Comparison of ENCODE assay signal across 11 cellular contexts in genomic region chr14:91282954-91283645, GRCh38. TPM values are rescaled to one million over a fixed set of nuclear protein-coding genes. Genes with fewer than 3 reads are reported as not detected.
DNase-seq lines count a peak whose midpoint lies in the region; ATAC-seq and TF ChIP-seq lines count a peak whose summit lies in the region.
"Had no signal": no experiment of that assay in that cellular context is flagged by ENCODE, and none has a peak within 500 bp of the region (broad histone marks: within the 10 kb centered on the region; RNA-seq: fewer than 3 reads in every experiment).

No MANE protein-coding gene starts in this region.

- no TSS peak for BruUV-seq in PC-3 (replicated peaks; lab: Mats Ljungman, UMichigan)

- no peaks in the 10 kb centered on the region for H3K27me3 Mint-ChIP-seq in activated CD4-positive, alpha-beta T cell treated with anti-CD3 and anti-CD28 coated beads, Interleukin-2, amount 10 ng/mL, durations not matched to agents 7 days and 5 days
- no peaks in the 10 kb centered on the region for H3K27me3 Mint-ChIP-seq in dendritic cell treated with granulocyte-macrophage colony-stimulating factor and Interleukin-4, amounts not matched to agents 40 ng/mL and 50 ng/mL, for 4 days

- H3K4me2 ChIP-seq in PC-3 (ENCODE audit: low read length) (peak overlapping the region; percentile 65), smooth muscle cell (peak overlapping the region; percentile 35)

- CTCF ChIA-PET in activated CD4-positive, alpha-beta T cell treated with anti-CD3 and anti-CD28 coated beads, Interleukin-2, amount 10 ng/mL, durations not matched to agents 7 days and 5 days (lab: Charles Lee): interaction anchor here (1.0 to 14.7 kb wide), 2 partner anchors 11 to 108 kb away, joined by 3 to 101 read pairs; no protein-coding TSS in a partner anchor
- CTCF ChIA-PET in PC-3 (lab: Charles Lee): no interaction called here

- H3K9me3 Mint-ChIP-seq in activated CD4-positive, alpha-beta T cell treated with anti-CD3 and anti-CD28 coated beads, Interleukin-2, amount 10 ng/mL, durations not matched to agents 7 days and 5 days: no peaks in the 10 kb centered on the region
- no peaks in the 10 kb centered on the region for H3K9me3 Mint-ChIP-seq in dendritic cell treated with granulocyte-macrophage colony-stimulating factor and Interleukin-4, amounts not matched to agents 40 ng/mL and 50 ng/mL, for 4 days

- TF ChIP-seq CTCF in PC-3 (conservative IDR thresholded peaks at IDR 0.05; ENCODE audit: low read depth, low read length) (no peak), smooth muscle cell (IDR thresholded peaks at IDR 0.05; ENCODE audit: borderline replicate concordance, insufficient read depth, poor library complexity, severe bottlenecking) (no peak), right atrium auricular region (IDR thresholded peaks at IDR 0.05) (no peak)

- WGBS in smooth muscle cell (ENCODE audit: low lambda C conversion rate): 80% methylated on average over 14 of the region's 14 CpGs

- peaks cover 78% of the 10 kb centered on the region for H3K36me3 Mint-ChIP-seq in activated CD4-positive, alpha-beta T cell treated with anti-CD3 and anti-CD28 coated beads, Interleukin-2, amount 10 ng/mL, durations not matched to agents 7 days and 5 days (ENCODE audit: low read depth)
- peaks cover 62% of the 10 kb centered on the region for H3K36me3 Mint-ChIP-seq in dendritic cell treated with granulocyte-macrophage colony-stimulating factor and Interleukin-4, amounts not matched to agents 40 ng/mL and 50 ng/mL, for 4 days (ENCODE audit: low read depth)

- POLR2A ChIA-PET in activated CD4-positive, alpha-beta T cell treated with anti-CD3 and anti-CD28 coated beads, Interleukin-2, amount 10 ng/mL, durations not matched to agents 7 days and 5 days (lab: Charles Lee): no interaction called here
- POLR2A ChIA-PET in PC-3 (lab: Charles Lee; ENCODE audit: unreplicated experiment): no interaction called here

- H2AFZ ChIP-seq in PC-3 (ENCODE audit: low read length): no peak overlapping the region
- peak overlapping the region; percentile 46 for H2AFZ ChIP-seq in smooth muscle cell (ENCODE audit: low read depth)

- H3F3A ChIP-seq in PC-3 (ENCODE audit: low read length, unreplicated experiment): no peaks in the 10 kb centered on the region
- H3F3A ChIP-seq in smooth muscle cell (ENCODE audit: low read depth): peaks cover 17% of the 10 kb centered on the region

- H3K4me1 ChIP-seq in PC-3 (ENCODE audit: insufficient read depth, low read length) (peaks cover 37% of the 10 kb centered on the region), smooth muscle cell (ENCODE audit: low read depth) (no peaks in the 10 kb centered on the region), right atrium auricular region (peaks cover 0 to 25% of the 10 kb centered on the region in 2 donors)

- DNase-seq in activated CD4-positive, alpha-beta T cell treated with anti-CD3 and anti-CD28 coated beads, Interleukin-2, amount 10 ng/mL, durations not matched to agents 7 days and 5 days: no peak
- no peak for DNase-seq in activated CD4-positive, alpha-beta T cell treated with anti-CD3 and anti-CD28 coated beads, Interleukin-2, amount 50 U/mL, for 48 hours
- no peak for DNase-seq in PC-3
- no peak for DNase-seq in smooth muscle cell (lab: John Stamatoyannopoulos, UW; ENCODE audit: unreplicated experiment)
- DNase-seq in right atrium auricular region (ENCODE audit: low spot score): no peak
- DNase-seq in occipital lobe (lab: John Stamatoyannopoulos, UW): no peak
- DNase-seq: dermis blood vessel endothelial cell, NCI-H1092 treated with DMSO at 0.1 percent for 48 hours, ovary had no signal

- H3K36me3 ChIP-seq in PC-3 (ENCODE audit: low read depth, low read length) (peaks cover 7% of the 10 kb centered on the region), smooth muscle cell (ENCODE audit: low read depth) (no peaks in the 10 kb centered on the region), right atrium auricular region (no peaks in the 10 kb centered on the region)
- H3K36me3 ChIP-seq: ovary had no signal

- H3K9me3 ChIP-seq in PC-3 (ENCODE audit: low read length) (no peaks in the 10 kb centered on the region), smooth muscle cell (replicated peaks; ENCODE audit: low read depth) (no peaks in the 10 kb centered on the region), right atrium auricular region (no peaks in the 10 kb centered on the region)
- H3K9me3 ChIP-seq: ovary had no signal

- no peaks in the 10 kb centered on the region for H4K20me1 ChIP-seq in PC-3 (ENCODE audit: low read length)
- no peaks in the 10 kb centered on the region for H4K20me1 ChIP-seq in smooth muscle cell (ENCODE audit: low read depth)

- ATAC-seq in PC-3 (no peak), HG02642 (IDR thresholded peaks at IDR 0.05; ENCODE audit: poor library complexity, unreplicated experiment) (no peak)

- peak overlapping the region; percentile 34 for H3K27ac ChIP-seq in PC-3 (ENCODE audit: low read length)
- H3K27ac ChIP-seq in smooth muscle cell (ENCODE audit: low read depth): peak overlapping the region; percentile 80
- no peak overlapping the region for H3K27ac ChIP-seq in right atrium auricular region
- H3K27ac ChIP-seq: ovary had no signal

- peaks cover 33% of the 10 kb centered on the region for H3K4me1 Mint-ChIP-seq in activated CD4-positive, alpha-beta T cell treated with anti-CD3 and anti-CD28 coated beads, Interleukin-2, amount 10 ng/mL, durations not matched to agents 7 days and 5 days
- H3K4me1 Mint-ChIP-seq in dendritic cell treated with granulocyte-macrophage colony-stimulating factor and Interleukin-4, amounts not matched to agents 40 ng/mL and 50 ng/mL, for 4 days (ENCODE audit: low read depth): peaks cover 5% of the 10 kb centered on the region

- H3K9ac ChIP-seq in PC-3 (ENCODE audit: low read length) (no peak overlapping the region), smooth muscle cell (ENCODE audit: low read depth) (no peak overlapping the region)

- intact Hi-C loops in PC-3 (cut with micrococcal nuclease): loop anchor here (10.0 kb wide), 1 partner anchor 58 kb away; no protein-coding TSS in a partner anchor
- intact Hi-C loops in dendritic cell treated with granulocyte-macrophage colony-stimulating factor and Interleukin-4, amounts not matched to agents 40 ng/mL and 50 ng/mL, for 4 days (cut with micrococcal nuclease): no loop called here

- H3K27ac Mint-ChIP-seq in activated CD4-positive, alpha-beta T cell treated with anti-CD3 and anti-CD28 coated beads, Interleukin-2, amount 10 ng/mL, durations not matched to agents 7 days and 5 days: peak overlapping the region; percentile 64
- H3K27ac Mint-ChIP-seq in dendritic cell treated with granulocyte-macrophage colony-stimulating factor and Interleukin-4, amounts not matched to agents 40 ng/mL and 50 ng/mL, for 4 days: peak overlapping the region; percentile 20

- H3K4me3 Mint-ChIP-seq in activated CD4-positive, alpha-beta T cell treated with anti-CD3 and anti-CD28 coated beads, Interleukin-2, amount 10 ng/mL, durations not matched to agents 7 days and 5 days: no peak overlapping the region
- H3K4me3 Mint-ChIP-seq in dendritic cell treated with granulocyte-macrophage colony-stimulating factor and Interleukin-4, amounts not matched to agents 40 ng/mL and 50 ng/mL, for 4 days: no peak overlapping the region

- H3K27me3 ChIP-seq in PC-3 (ENCODE audit: low read length): no peaks in the 10 kb centered on the region
- H3K27me3 ChIP-seq in smooth muscle cell (ENCODE audit: low read depth): no peaks in the 10 kb centered on the region
- no peaks in the 10 kb centered on the region for H3K27me3 ChIP-seq in right atrium auricular region
- H3K27me3 ChIP-seq: ovary had no signal

- no peaks in the 10 kb centered on the region for H3K79me2 ChIP-seq in PC-3 (ENCODE audit: low read length)
- H3K79me2 ChIP-seq in smooth muscle cell (ENCODE audit: low read depth): no peaks in the 10 kb centered on the region

- H3K4me3 ChIP-seq in PC-3 (ENCODE audit: low read length) (no peak overlapping the region), smooth muscle cell (no peak overlapping the region), right atrium auricular region (no peak overlapping the region)
- H3K4me3 ChIP-seq: ovary had no signal

- no peaks in the 10 kb centered on the region for H3K9me2 ChIP-seq in PC-3 (replicated peaks; ENCODE audit: low read length)

RNA-seq across cellular contexts. Expression of gene GPR68, which starts 38.6 kb away (rescaled TPM):
- total RNA-seq in activated CD4-positive, alpha-beta T cell treated with anti-CD3 and anti-CD28 coated beads, Interleukin-2, amount 10 ng/mL, durations not matched to agents 7 days and 5 days: 10 to 100 TPM; 32.7 to 33.0 TPM
- total RNA-seq in PC-3 (2014; rRNA removed): 0.35 and 1.5 TPM in 2 replicates
- total RNA-seq in smooth muscle cell: 2.6 and 4.4 TPM in 2 replicates
- polyA plus RNA-seq in smooth muscle cell: 2.9 and 3.2 TPM in 2 replicates
- total RNA-seq in right atrium auricular region: 1 to 10 TPM in 1 of 2 donors, under 1 TPM in 1; 0.55 to 1.4 TPM
- total RNA-seq in occipital lobe: 5.9 TPM

Comparison
In these comparisons a context has a peak if more than half of its experiments do, and no peak if none do; other contexts are left out.
1. H3K27ac ChIP-seq: peak in PC-3 (single experiment) and smooth muscle cell (single experiment); none in right atrium auricular region (0 of 2).